Comparison of ENCODE assay signal across 1 cellular context in the genomic region with DNA sequence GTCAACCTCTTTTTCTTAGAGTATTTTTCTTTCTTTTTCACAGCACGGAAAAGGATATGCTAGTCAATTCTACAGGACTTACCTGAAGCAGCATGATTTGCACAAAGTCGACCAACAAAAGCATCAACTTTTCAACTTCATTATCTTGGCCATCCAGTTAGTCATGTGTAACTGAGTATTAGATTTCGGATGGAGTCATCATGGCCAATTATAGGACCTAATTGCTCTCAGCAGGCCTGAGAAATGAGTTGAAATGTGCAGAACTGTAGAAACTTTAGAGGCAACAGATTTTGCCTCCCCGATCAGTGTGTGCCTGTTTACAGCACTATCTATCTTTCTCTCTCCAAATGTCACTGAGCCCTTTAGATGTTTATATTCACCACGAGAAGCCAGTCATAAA.
TF ChIP-seq lines count a peak whose summit lies in the region.

No MANE protein-coding gene starts in this region.

TF ChIP-seq in endothelial cell of umbilical vein, 7 proteins besides CTCF, POLR2A, EP300 and RAD21:
- TF ChIP-seq EZH2 (IDR thresholded peaks at IDR 0.05; ENCODE audit: borderline replicate concordance, low read depth, low read length, severe bottlenecking) (no peak), MAX (IDR thresholded peaks at IDR 0.05; ENCODE audit: insufficient read depth, insufficient read length) (no peak), FOS (IDR thresholded peaks at IDR 0.05; ENCODE audit: borderline replicate concordance, insufficient read depth, low read length) (no peak), POLR2AphosphoS5 (IDR thresholded peaks at IDR 0.05; ENCODE audit: insufficient read depth, low read depth, low read length) (no peak), JUN (IDR thresholded peaks at IDR 0.05; ENCODE audit: borderline replicate concordance, insufficient read depth, insufficient read length, low read depth) (no peak), MYC (IDR thresholded peaks at IDR 0.05; ENCODE audit: low read depth, low read length) (no peak), GATA2 (IDR thresholded peaks at IDR 0.05; ENCODE audit: insufficient read depth, insufficient read length, low read depth, low read length) (no peak)
TF ChIP-seq in endothelial cell of umbilical vein: peak in this region for 0.
